Comparison of ENCODE assay signal across 8 cellular contexts in the genomic region with DNA sequence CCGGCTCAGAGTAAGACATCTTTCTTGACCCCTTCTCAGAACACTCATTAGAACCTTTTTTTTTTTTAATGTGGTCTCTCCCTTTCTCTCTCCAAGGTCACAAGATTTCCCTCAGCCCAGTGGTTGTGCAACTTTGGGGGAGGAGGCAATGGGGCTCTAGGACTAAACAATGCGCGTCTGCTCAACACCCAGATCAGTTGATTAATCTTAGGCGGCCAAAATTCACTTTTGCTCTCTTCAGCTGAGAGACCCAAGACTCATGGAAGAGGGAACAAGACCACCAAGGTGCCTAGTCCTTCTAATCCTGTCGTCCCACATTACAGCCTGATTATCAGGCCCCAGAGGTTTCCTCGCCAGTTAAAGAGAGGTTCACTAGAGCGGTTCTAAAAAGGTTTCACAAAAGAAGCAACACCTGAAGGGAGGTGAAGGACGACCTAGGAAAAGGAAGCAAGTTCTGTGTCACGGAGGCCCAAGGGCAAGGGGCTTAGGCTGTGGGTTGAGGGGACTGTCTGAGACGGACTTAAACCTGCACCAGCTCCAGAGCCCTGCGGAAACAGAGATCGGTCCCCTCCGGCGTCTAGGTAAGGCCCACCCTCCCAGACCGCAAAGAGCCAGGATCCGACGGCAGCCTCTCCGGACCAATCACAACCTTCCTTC. TPM values are rescaled to one million over a fixed set of nuclear protein-coding genes. Genes with fewer than 3 reads are reported as not detected.
DNase-seq lines count a peak whose midpoint lies in the region; ATAC-seq and TF ChIP-seq lines count a peak whose summit lies in the region.

No MANE protein-coding gene starts in this region.

- H2AFZ ChIP-seq in Loucy (ENCODE audit: low read length) (no peak overlapping the region), smooth muscle cell (ENCODE audit: low read depth) (peak overlapping the region; percentile 53)

- no peaks in the 10 kb centered on the region for H3K36me3 ChIP-seq in Loucy (ENCODE audit: insufficient read depth, low read length)
- peaks cover 11% of the 10 kb centered on the region for H3K36me3 ChIP-seq in iPS-18a (ENCODE audit: control insufficient read depth, low read depth, low read length)
- H3K36me3 ChIP-seq in smooth muscle cell (ENCODE audit: low read depth): no peaks in the 10 kb centered on the region

- H3F3A ChIP-seq in Loucy (ENCODE audit: low read depth) (no peaks in the 10 kb centered on the region), smooth muscle cell (ENCODE audit: low read depth) (peaks cover 7% of the 10 kb centered on the region)

- DNase-seq in EL: peak; percentile 63
- DNase-seq in smooth muscle cell (lab: John Stamatoyannopoulos, UW; ENCODE audit: unreplicated experiment): peak; percentile 61
- DNase-seq in superior temporal gyrus (ENCODE audit: extremely low spot score): no peak
- DNase-seq in OCI-M2 (lab: John Stamatoyannopoulos, UW; ENCODE audit: unreplicated experiment): no peak

- H3K4me1 ChIP-seq in Loucy (ENCODE audit: insufficient read depth, low read length, poor library complexity, severe bottlenecking) (peaks cover 40% of the 10 kb centered on the region), iPS-18a (ENCODE audit: control insufficient read depth, low read depth, low read length) (peaks cover 40% of the 10 kb centered on the region), smooth muscle cell (ENCODE audit: low read depth) (peaks cover 33% of the 10 kb centered on the region)

- H3K4me3 ChIP-seq in Loucy (ENCODE audit: low read length, poor library complexity, severe bottlenecking): peak overlapping the region; percentile 93
- H3K4me3 ChIP-seq in iPS-18a (ENCODE audit: low read length): peak overlapping the region; percentile 85
- peak overlapping the region; percentile 57 for H3K4me3 ChIP-seq in smooth muscle cell

- no peaks in the 10 kb centered on the region for H3K27me3 ChIP-seq in Loucy (ENCODE audit: insufficient read depth, low read length, poor library complexity, severe bottlenecking)
- no peaks in the 10 kb centered on the region for H3K27me3 ChIP-seq in iPS-18a (ENCODE audit: control insufficient read depth, insufficient read depth, low read length)
- no peaks in the 10 kb centered on the region for H3K27me3 ChIP-seq in smooth muscle cell (ENCODE audit: low read depth)

- no peak for TF ChIP-seq CTCF in Loucy (conservative IDR thresholded peaks at IDR 0.05; ENCODE audit: low read length)
- TF ChIP-seq CTCF in smooth muscle cell (IDR thresholded peaks at IDR 0.05; ENCODE audit: borderline replicate concordance, insufficient read depth, poor library complexity, severe bottlenecking): no peak

- H3K9me3 ChIP-seq in Loucy (ENCODE audit: insufficient read depth, low read depth, low read length): no peaks in the 10 kb centered on the region
- H3K9me3 ChIP-seq in iPS-18a (ENCODE audit: control insufficient read depth, low read depth, low read length): no peaks in the 10 kb centered on the region
- no peaks in the 10 kb centered on the region for H3K9me3 ChIP-seq in smooth muscle cell (replicated peaks; ENCODE audit: low read depth)

- H3K9ac ChIP-seq in Loucy (ENCODE audit: low read depth, low read length, poor library complexity, severe bottlenecking) (peak overlapping the region; percentile 61), iPS-18a (ENCODE audit: low read length) (peak overlapping the region; percentile 86), smooth muscle cell (ENCODE audit: low read depth) (peak overlapping the region; percentile 89)

- H4K20me1 ChIP-seq in Loucy (ENCODE audit: insufficient read depth, low read length, poor library complexity, severe bottlenecking) (no peaks in the 10 kb centered on the region), smooth muscle cell (ENCODE audit: low read depth) (no peaks in the 10 kb centered on the region)

- H3K27ac ChIP-seq in angular gyrus (ENCODE audit: low read depth, low read length) (peak overlapping the region; percentile 97), iPS-18a (ENCODE audit: low read length) (peak overlapping the region; percentile 86), smooth muscle cell (ENCODE audit: low read depth) (peak overlapping the region; percentile 98)

- H3K9me2 ChIP-seq in Loucy (replicated peaks; ENCODE audit: low read depth, low read length): no peaks in the 10 kb centered on the region

- 6% methylated on average over 18 of the region's 18 CpGs for WGBS in smooth muscle cell (ENCODE audit: low lambda C conversion rate)

- H3K4me2 ChIP-seq in Loucy (ENCODE audit: low read depth, low read length, poor library complexity, severe bottlenecking) (peak overlapping the region; percentile 82), smooth muscle cell (peak overlapping the region; percentile 93)

- peaks cover 34% of the 10 kb centered on the region for H3K79me2 ChIP-seq in Loucy (ENCODE audit: insufficient read depth, low read length)
- peaks cover 22% of the 10 kb centered on the region for H3K79me2 ChIP-seq in smooth muscle cell (ENCODE audit: low read depth)

- ATAC-seq in HG02938 (IDR thresholded peaks at IDR 0.05; ENCODE audit: unreplicated experiment): no peak

RNA-seq across cellular contexts. Expression of a gene that starts 0.8 kb away (rescaled TPM):
- total RNA-seq in smooth muscle cell: 21.3 and 31.8 TPM in 2 replicates
- polyA plus RNA-seq in smooth muscle cell: 47.5 and 60.3 TPM in 2 replicates

RNA-seq across cellular contexts. Expression of a gene that starts 1.0 kb away (rescaled TPM):
- 11.9 and 34.6 TPM in 2 replicates for total RNA-seq in smooth muscle cell
- 15.1 and 25.3 TPM in 2 replicates for polyA plus RNA-seq in smooth muscle cell

RNA-seq across cellular contexts. Expression of a gene that starts 7.0 kb away (rescaled TPM):
- total RNA-seq in smooth muscle cell: not detected in 2 replicates
- polyA plus RNA-seq in smooth muscle cell: 0.38 and 2.6 TPM in 2 replicates

RNA-seq across cellular contexts. Expression of a gene that starts 48.3 kb away (rescaled TPM):
- 229 and 306 TPM in 2 replicates for total RNA-seq in smooth muscle cell
- polyA plus RNA-seq in smooth muscle cell: 90.8 and 128 TPM in 2 replicates

RNA-seq across cellular contexts. Expression of a gene that starts 58.7 kb away (rescaled TPM):
- total RNA-seq in smooth muscle cell: 45.7 and 65.3 TPM in 2 replicates
- 176 and 181 TPM in 2 replicates for polyA plus RNA-seq in smooth muscle cell

Comparison
In these comparisons a context has a peak if more than half of its experiments do, and no peak if none do; other contexts are left out.
1. DNase-seq: peak in EL (single experiment) and smooth muscle cell (single experiment); none in superior temporal gyrus (single experiment) and OCI-M2 (single experiment).
2. Peak in every context shown above with its lines, with median percentiles within 50 percentile points of each other: H3K4me3 ChIP-seq, H3K9ac ChIP-seq and H3K27ac ChIP-seq.